8 cellular contexts compared by ENCODE assay signal in genomic region chr13:49791753-49792549, GRCh38. TPM values are rescaled to one million over a fixed set of nuclear protein-coding genes. Genes with fewer than 3 reads are reported as not detected.
DNase-seq lines count a peak whose midpoint lies in the region; ATAC-seq and TF ChIP-seq lines count a peak whose summit lies in the region.

No MANE protein-coding gene starts in this region.

- H3K4me3 ChIP-seq in DND-41 (ENCODE audit: low read depth in 1 of 2, low read length in 2 of 2): peak overlapping the region; percentile 75 to 89
- peak overlapping the region; percentile 86 for H3K4me3 ChIP-seq in IMR-90 (ENCODE audit: insufficient read depth, low read depth, low read length)

- H3K9ac ChIP-seq in DND-41 (ENCODE audit: low read depth, low read length) (peak overlapping the region; percentile 96), IMR-90 (ENCODE audit: low read depth, low read length) (peak overlapping the region; percentile 84)

- peak overlapping the region; percentile 88 for H3K4me3 Mint-ChIP-seq in MCF 10A (ENCODE audit: unreplicated experiment)
- H3K4me3 Mint-ChIP-seq in immature natural killer cell: peak overlapping the region; percentile 95 to 99 (median 96)

- H4K20me1 ChIP-seq in DND-41 (ENCODE audit: insufficient read depth, low read length) (peaks cover 37% of the 10 kb centered on the region; the same call in 1 of the 2 replicates), IMR-90 (ENCODE audit: insufficient read depth, low read length) (peaks cover 32% of the 10 kb centered on the region)

- H3K4me2 ChIP-seq in DND-41 (ENCODE audit: insufficient read depth, low read length) (peak overlapping the region; percentile 86), IMR-90 (ENCODE audit: low read depth, low read length) (peak overlapping the region; percentile 95)

- peak overlapping the region; percentile 78 for H2AFZ ChIP-seq in DND-41 (ENCODE audit: low read depth, low read length)
- H2AFZ ChIP-seq in IMR-90 (replicated peaks; ENCODE audit: low read length, poor library complexity): peak overlapping the region; percentile 98

- in situ Hi-C loops in IMR-90 (cut with MboI; ENCODE audit: low sequenced_read_pairs): no loop called here

- peak overlapping the region; percentile 83 for H3K27ac ChIP-seq in DND-41 (ENCODE audit: low read length)
- H3K27ac ChIP-seq in IMR-90 (ENCODE audit: insufficient read depth, low read length): peak overlapping the region; percentile 97

- peak; percentile 25 for ATAC-seq in DND-41 (ENCODE audit: insufficient read depth, low read depth)
- ATAC-seq in GM21390 (IDR thresholded peaks at IDR 0.05; ENCODE audit: unreplicated experiment): peak; percentile 21
- ATAC-seq in IMR-90 (ENCODE audit: low read depth): peak; percentile 46

- H4K91ac ChIP-seq in IMR-90 (ENCODE audit: insufficient read depth, low read depth, low read length): peak overlapping the region; percentile 60

- H3K18ac ChIP-seq in IMR-90 (ENCODE audit: low read depth, low read length): peak overlapping the region; percentile 12

- H3K36me3 ChIP-seq in DND-41 (ENCODE audit: insufficient read depth, low read length) (peaks cover 6% of the 10 kb centered on the region), IMR-90 (ENCODE audit: control insufficient read depth, insufficient read depth, low read length) (no peaks in the 10 kb centered on the region)

- DNase-seq in DND-41 (peak; percentile 68), IMR-90 (peak; percentile 36), UCSD-AML1 (lab: John Stamatoyannopoulos, UW; ENCODE audit: unreplicated experiment) (peak; percentile 66), MCF 10A (ENCODE audit: unreplicated experiment) (peak; percentile 43), immature natural killer cell (no peak), NCI-H1048 (lab: John Stamatoyannopoulos, UW) (no peak)
- peak; percentile 4 to 41 for DNase-seq in stimulated activated CD4-positive, alpha-beta T cell treated with anti-CD3 and anti-CD28 coated beads, Interleukin-12 subunit alpha, Interleukin-12 subunit beta, amount 100 ng/mL, for 24 hours (ENCODE audit: low read depth in 2 of 2)

- H3K14ac ChIP-seq in IMR-90 (replicated peaks; ENCODE audit: low read depth, low read length): peak overlapping the region; percentile 84

- no peak for TF ChIP-seq RAD21 in IMR-90 (IDR thresholded peaks at IDR 0.05; ENCODE audit: low read length)

- H2BK20ac ChIP-seq in IMR-90 (ENCODE audit: low read depth, low read length): no peak overlapping the region

- POLR2A ChIA-PET in IMR-90 (lab: Charles Lee; ENCODE audit: unreplicated experiment) (interaction anchor here (0.6 kb wide), 1 partner anchor 15 kb away, joined by 6 read pairs; no protein-coding TSS in a partner anchor), MCF 10A (lab: Yijun Ruan, JAX) (interaction anchor here (0.6 to 5.1 kb wide), 35 partner anchors 13 to 347 kb away, joined by 3 to 97 read pairs (median 4); partner anchors contain the start of genes EBPL, RCBTB1 and SPRYD7)

- H2AK5ac ChIP-seq in IMR-90 (ENCODE audit: low read depth, low read length): peak overlapping the region; percentile 38; the same call in 1 of the 2 replicates

- 1% methylated on average over 27 of the region's 97 CpGs; no CpG with 5 or more reads in 1 of the 2 experiments for WGBS in IMR-90 (ENCODE audit: extremely low coverage in 2 of 2, insufficient read length in 1 of 2), 2 experiments

- dilution Hi-C loops in IMR-90 (cut with HindIII; ENCODE audit: low sequenced_read_pairs, unreplicated experiment): no loop called here

- H2BK5ac ChIP-seq in IMR-90 (ENCODE audit: low read depth, low read length, poor library complexity, severe bottlenecking): peak overlapping the region; percentile 94

- TF ChIP-seq CTCF in DND-41 (IDR thresholded peaks at IDR 0.05; ENCODE audit: borderline replicate concordance, extremely low read depth, low read length, poor library complexity, severe bottlenecking) (no peak), IMR-90 (conservative IDR thresholded peaks at IDR 0.05; ENCODE audit: low read depth, low read length) (no peak), MCF 10A (IDR thresholded peaks at IDR 0.05; ENCODE audit: unreplicated experiment) (no peak)

- H3K79me2 ChIP-seq in DND-41 (ENCODE audit: insufficient read depth, low read length): peaks cover 52% of the 10 kb centered on the region

- no peak overlapping the region; the same call in 1 of the 2 replicates for H4K5ac ChIP-seq in IMR-90 (ENCODE audit: low read depth, low read length)

- no peak overlapping the region; the same call in 2 of the 3 replicates for H2BK15ac ChIP-seq in IMR-90 (ENCODE audit: low read depth, low read length)

- H3K27me3 ChIP-seq in DND-41 (ENCODE audit: insufficient read depth, low read length, poor library complexity) (no peaks in the 10 kb centered on the region), IMR-90 (ENCODE audit: control insufficient read depth, insufficient read depth, low read length) (no peaks in the 10 kb centered on the region)

- intact Hi-C loops in IMR-90 (cut with micrococcal nuclease) (loop anchor here (1.0 to 2.0 kb wide), 4 partner anchors 15 to 101 kb away; partner anchors contain the start of gene EBPL), MCF 10A (cut with micrococcal nuclease) (loop anchor here (1.0 to 10.0 kb wide), 5 partner anchors 57 to 145 kb away; partner anchors contain the start of gene SPRYD7)

- peak overlapping the region; percentile 78 for H3K56ac ChIP-seq in IMR-90 (ENCODE audit: extremely low read depth, insufficient read depth, low read length)

- CTCF ChIA-PET in IMR-90 (lab: Yijun Ruan, JAX): interaction anchor here (0.5 to 1.8 kb wide), 3 partner anchors 12 to 41 kb away, joined by 3 to 5 read pairs (median 4); no protein-coding TSS in a partner anchor
- CTCF ChIA-PET in MCF 10A (lab: Yijun Ruan, JAX): interaction anchor here (0.6 to 3.5 kb wide), 16 partner anchors 11 to 825 kb away, joined by 3 to 21 read pairs (median 4); partner anchors contain the start of gene SPRYD7

- H3K9me3 Mint-ChIP-seq in MCF 10A (ENCODE audit: unreplicated experiment) (no peaks in the 10 kb centered on the region), immature natural killer cell (no peaks in the 10 kb centered on the region)

- peaks cover 6 to 35% of the 10 kb centered on the region in 2 experiments; a peak in 3 of 4 replicates for H3K79me1 ChIP-seq in IMR-90 (ENCODE audit: low read depth in 1 of 2, low read length in 2 of 2)

- H3K9me3 ChIP-seq in DND-41 (ENCODE audit: insufficient read depth, low read length, severe bottlenecking) (no peaks in the 10 kb centered on the region), IMR-90 (ENCODE audit: control insufficient read depth, insufficient read depth, low read length) (no peaks in the 10 kb centered on the region)

- TF ChIP-seq POLR2A in IMR-90 (IDR thresholded peaks at IDR 0.05; ENCODE audit: low read depth, low read length): 0 out of 2 replicates have a peak, but pooled peaks have one; percentile 55

- peak overlapping the region; percentile 70 for H3K23ac ChIP-seq in IMR-90 (ENCODE audit: low read depth, low read length)

- no peaks in the 10 kb centered on the region for H3K36me3 Mint-ChIP-seq in MCF 10A (ENCODE audit: insufficient read depth, unreplicated experiment)
- H3K36me3 Mint-ChIP-seq in immature natural killer cell: no peaks in the 10 kb centered on the region

- H3K4me1 Mint-ChIP-seq in MCF 10A (ENCODE audit: insufficient read depth, unreplicated experiment) (peaks cover 21% of the 10 kb centered on the region), immature natural killer cell (peaks cover 40 to 42% of the 10 kb centered on the region in 2 donors)

- peak overlapping the region; percentile 7; the same call in 1 of the 2 replicates for H2BK120ac ChIP-seq in IMR-90 (ENCODE audit: low read depth, low read length)

- H3K27ac Mint-ChIP-seq in MCF 10A (ENCODE audit: low read depth, unreplicated experiment) (peak overlapping the region; percentile 90), immature natural killer cell (peak overlapping the region; percentile 91 to 97 (median 96))

- H3K4me1 ChIP-seq in DND-41 (ENCODE audit: insufficient read depth, low read length) (peaks cover 37% of the 10 kb centered on the region), IMR-90 (ENCODE audit: control insufficient read depth, insufficient read depth, low read length) (peaks cover 2% of the 10 kb centered on the region)

- H3K4ac ChIP-seq in IMR-90 (ENCODE audit: low read depth, low read length): peak overlapping the region; percentile 87

- BruUV-seq in IMR-90 (replicated peaks; lab: Mats Ljungman, UMichigan) (no TSS peak), MCF 10A (replicated peaks; lab: Mats Ljungman, UMichigan) (no TSS peak)

- peak overlapping the region; percentile 29 to 83; a peak in 2 of 4 replicates for H4K8ac ChIP-seq in IMR-90 (ENCODE audit: low read depth in 2 of 2, low read length in 2 of 2)

- H2AK9ac ChIP-seq in IMR-90 (replicated peaks; ENCODE audit: low read depth, low read length, poor library complexity): peak overlapping the region; percentile 94

- peaks cover 5% of the 10 kb centered on the region; the same call in 1 of the 2 replicates for H3K9me1 ChIP-seq in IMR-90 (ENCODE audit: insufficient read depth, low read length)

- H3K27me3 Mint-ChIP-seq in MCF 10A (ENCODE audit: insufficient read depth, unreplicated experiment): no peaks in the 10 kb centered on the region
- peaks cover 11 to 19% (median 11%) of the 10 kb centered on the region in 3 donors for H3K27me3 Mint-ChIP-seq in immature natural killer cell (ENCODE audit: low read depth in 3 of 3)

TF ChIP-seq in IMR-90, 13 proteins besides CTCF, POLR2A, EP300 and RAD21:
- TF ChIP-seq MAZ (IDR thresholded peaks at IDR 0.05; ENCODE audit: borderline replicate concordance, low read depth, low read length): 0 out of 2 replicates have a peak, but pooled peaks have one; percentile 64
- TF ChIP-seq FOS (IDR thresholded peaks at IDR 0.05; ENCODE audit: low read depth, low read length): no peak
- no peak for TF ChIP-seq RFX5 (IDR thresholded peaks at IDR 0.05; ENCODE audit: low read depth, low read length)
- TF ChIP-seq MXI1 (IDR thresholded peaks at IDR 0.05; ENCODE audit: borderline replicate concordance, low read depth, low read length): peak; percentile 50; the same call in 1 of the 2 replicates
- no peak for TF ChIP-seq CHD1 (IDR thresholded peaks at IDR 0.05; ENCODE audit: low read depth, low read length)

RNA-seq across cellular contexts. Expression of gene KPNA3, which starts 0.5 kb away (rescaled TPM):
- 48.6 and 63.6 TPM in 2 replicates for total RNA-seq in IMR-90 (2012; rRNA removed)
- 21.1 and 25.3 TPM in 2 replicates for polyA plus RNA-seq in IMR-90 (2012; rRNA removed)
- polyA plus RNA-seq in IMR-90 (2012; cell fraction: cytosol; rRNA removed): 6.1 and 7.1 TPM in 2 replicates
- 3.5 and 27.9 TPM in 2 replicates for polyA plus RNA-seq in IMR-90 (2012; cell fraction: nucleus; rRNA removed; ENCODE audit: low replicate concordance)
- 40.6 and 41.3 TPM in 2 replicates for total RNA-seq in MCF 10A (2022)
- polyA plus RNA-seq in immature natural killer cell: 10 to 100 TPM; 21.3 to 27.7 (median 21.7) TPM

Comparison
In these comparisons a context has a peak if more than half of its experiments do, and no peak if none do; other contexts are left out.
1. DNase-seq: peak in DND-41 (single experiment), IMR-90 (single experiment), UCSD-AML1 (single experiment), MCF 10A (single experiment) and stimulated activated CD4-positive, alpha-beta T cell treated with anti-CD3 and anti-CD28 coated beads, Interleukin-12 subunit alpha, Interleukin-12 subunit beta, amount 100 ng/mL, for 24 hours (2 of 2); none in immature natural killer cell (0 of 3) and NCI-H1048 (single experiment).
2. Peak in every context shown above with its lines, with median percentiles within 50 percentile points of each other: ATAC-seq.